23 cellular contexts compared by ENCODE assay signal in the genomic region with DNA sequence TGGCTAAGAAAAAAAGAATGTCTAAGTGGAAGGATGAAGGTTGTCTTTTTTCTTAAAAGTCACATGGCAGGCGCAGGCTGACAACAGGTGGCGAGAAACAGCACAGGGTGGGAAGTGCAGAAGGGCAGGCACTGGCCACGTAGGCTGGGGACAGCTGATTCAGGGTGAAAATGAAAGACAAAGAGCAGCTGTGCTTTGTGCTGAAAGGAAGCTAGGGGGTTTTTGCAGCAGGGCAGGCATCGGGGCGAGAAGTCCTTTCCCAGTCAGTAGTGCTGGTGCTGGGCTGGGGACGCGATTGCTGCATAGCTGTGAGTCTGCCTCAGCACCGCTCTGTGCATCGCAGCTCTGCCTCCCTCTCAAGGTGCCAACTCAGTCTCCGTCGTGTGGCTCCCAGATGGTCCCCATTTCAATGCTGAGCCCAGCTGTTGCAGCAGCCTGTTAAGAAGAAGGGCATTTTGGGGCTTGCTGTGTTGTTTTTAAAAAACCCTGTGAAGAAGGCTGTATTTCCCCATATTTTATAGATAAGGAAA.
A peak's percentile ranks its signal among the peaks of the same experiment; 100 is the strongest.
DNase-seq lines count a peak whose midpoint lies in the region; FAIRE-seq and TF ChIP-seq lines count a peak whose summit lies in the region.
"Had no signal": no experiment of that assay in that cellular context is flagged by ENCODE, and none has a peak within 500 bp of the region (broad histone marks: within the 10 kb centered on the region; RNA-seq: fewer than 3 reads in every experiment).

No MANE protein-coding gene starts in this region.

- H4K91ac ChIP-seq in H1 (replicated peaks; ENCODE audit: insufficient read length, low read length): no peak overlapping the region
- no peak overlapping the region for H4K91ac ChIP-seq in neuronal stem cell (ENCODE audit: low read depth, low read length, poor library complexity)

- H3K4me3 ChIP-seq in GM06990 (replicated peaks; ENCODE audit: low read depth, low read length) (no peak overlapping the region), H7 (ENCODE audit: insufficient read depth, low read depth, low read length) (no peak overlapping the region), H1 (ENCODE audit: extremely low read depth in 1 of 4, insufficient read depth in 2 of 4, low read depth in 3 of 4, low read length in 4 of 4) (no peak overlapping the region), neuronal stem cell (ENCODE audit: low read length in 2 of 2) (peak overlapping the region in 1 of 2 donors; percentile 30)
- H3K4me3 ChIP-seq: GM12878, Peyer's patch had no signal

- H3K23me2 ChIP-seq in H1 (ENCODE audit: low read depth, low read length): no peaks in the 10 kb centered on the region

- TF ChIP-seq EP300 in H1 (IDR thresholded peaks at IDR 0.05; ENCODE audit: borderline replicate concordance in 1 of 2, low read depth in 2 of 2, low read length in 2 of 2): no peak

- no peaks in the 10 kb centered on the region for H3K79me2 ChIP-seq in H1 (ENCODE audit: control insufficient read depth in 1 of 2, insufficient read depth in 2 of 2, low read length in 2 of 2)

- no peak for TF ChIP-seq CTCF in GM06990 (IDR thresholded peaks at IDR 0.05; ENCODE audit: insufficient read depth, low read length, poor library complexity, severe bottlenecking)
- no peak for TF ChIP-seq CTCF in H1 (IDR thresholded peaks at IDR 0.05; ENCODE audit: control extremely low read depth in 1 of 3, insufficient read depth in 1 of 3, low read depth in 1 of 3, low read length in 3 of 3)

- H2BK15ac ChIP-seq in H1 (ENCODE audit: low read length): no peak overlapping the region
- no peak overlapping the region for H2BK15ac ChIP-seq in neuronal stem cell (ENCODE audit: low read length)

- no peak for FAIRE-seq in H1 (lab: Jason Lieb, UNC)
- FAIRE-seq: A204.1, GM12878 had no signal

- H3K14ac ChIP-seq in H1 (ENCODE audit: insufficient read length) (no peak overlapping the region), neuronal stem cell (ENCODE audit: low read length) (no peak overlapping the region)

- no peak overlapping the region for H2AFZ ChIP-seq in H1 (ENCODE audit: low read length)
- no peak overlapping the region for H2AFZ ChIP-seq in neuronal stem cell (ENCODE audit: low read length)

- no peak overlapping the region for H2BK12ac ChIP-seq in H1 (ENCODE audit: low read depth, low read length)
- H2BK12ac ChIP-seq in neuronal stem cell (ENCODE audit: low read length): no peak overlapping the region

- 88% methylated on average over 11 of the region's 11 CpGs; no CpG with 5 or more reads in 1 of the 2 experiments for WGBS in H1 (ENCODE audit: extremely low coverage in 1 of 2, insufficient coverage in 1 of 2, insufficient read length in 1 of 2, insufficient replicate concordance in 2 of 2, low coverage in 1 of 2, low lambda C conversion rate in 2 of 2, missing lambda C conversion rate in 1 of 2), 2 experiments
- no CpG with 5 or more reads among the region's 11 CpGs for WGBS in neuronal stem cell (ENCODE audit: extremely low coverage in 2 of 2, insufficient read length in 2 of 2, insufficient replicate concordance in 1 of 2), 2 donors

- H2BK20ac ChIP-seq in H1 (ENCODE audit: low read length): no peak overlapping the region

- H3K9ac ChIP-seq in H1 (replicated peaks in 1 of 4; ENCODE audit: extremely low read depth in 1 of 4, low read depth in 3 of 4, low read length in 3 of 4): no peak overlapping the region
- H3K9ac ChIP-seq in neuronal stem cell (ENCODE audit: low read depth, low read length, poor library complexity): peak overlapping the region; percentile 53

- H2BK120ac ChIP-seq in H1 (replicated peaks; ENCODE audit: low read depth, low read length) (no peak overlapping the region), neuronal stem cell (ENCODE audit: low read depth, low read length) (no peak overlapping the region)

- no peak overlapping the region for H3K4ac ChIP-seq in H1 (replicated peaks; ENCODE audit: insufficient read length, low read depth, low read length)
- no peak overlapping the region for H3K4ac ChIP-seq in neuronal stem cell (ENCODE audit: low read length)

- TF ChIP-seq POLR2A in H1 (IDR thresholded peaks at IDR 0.05; ENCODE audit: control extremely low read depth in 1 of 2, low read depth in 2 of 2, low read length in 2 of 2): no peak

- H4K20me1 ChIP-seq in H1 (replicated peaks in 1 of 2; ENCODE audit: control insufficient read depth in 1 of 2, insufficient read depth in 2 of 2, low read length in 2 of 2): peaks cover 0 to 3% of the 10 kb centered on the region in 2 experiments

- POLR2A ChIA-PET in H1 (lab: Charles Lee; ENCODE audit: partially characterized antibody): no interaction called here

- DNase-seq in GM06990 (ENCODE audit: extremely low read depth, insufficient read length): peak; percentile 3
- peak; percentile 13 for DNase-seq in H7
- no peak for DNase-seq in H1 (ENCODE audit: low read depth in 1 of 2, low spot score in 2 of 2)
- DNase-seq in neuronal stem cell (ENCODE audit: low spot score): no peak
- DNase-seq in dermis blood vessel endothelial cell: no peak
- DNase-seq in RPMI8226: no peak
- DNase-seq in activated CD4-positive, alpha-beta T cell treated with anti-CD3 and anti-CD28 coated beads for 48 hours: no peak
- DNase-seq: Calu3; CD8-positive, alpha-beta memory T cell; DMS53; EL; GF-D8; NCI-H1417; NCI-H1694 treated with DMSO at 0.1 percent for 48 hours; NCI-H345; NCI-H524; NCI-H774; Peyer's patch; SW 1271; T-helper 17 cell had no signal

- H3K36me3 ChIP-seq in GM06990 (ENCODE audit: control insufficient read depth, insufficient read depth, low read length): no peaks in the 10 kb centered on the region
- no peaks in the 10 kb centered on the region for H3K36me3 ChIP-seq in H7 (replicated peaks; ENCODE audit: control insufficient read depth, insufficient read depth, low read length)
- H3K36me3 ChIP-seq in H1 (ENCODE audit: control insufficient read depth in 2 of 4, insufficient read depth in 4 of 4, low read length in 3 of 4): no peaks in the 10 kb centered on the region
- no peaks in the 10 kb centered on the region for H3K36me3 ChIP-seq in neuronal stem cell (replicated peaks in 1 of 2; ENCODE audit: control insufficient read depth in 2 of 2, insufficient read depth in 2 of 2, low read length in 2 of 2)
- H3K36me3 ChIP-seq: Peyer's patch had no signal

- H3K4me2 ChIP-seq in H1 (ENCODE audit: insufficient read depth in 1 of 2, low read depth in 2 of 2, low read length in 2 of 2) (no peak overlapping the region), neuronal stem cell (ENCODE audit: insufficient read depth, low read length, poor library complexity, severe bottlenecking) (no peak overlapping the region)

- H3K4me1 ChIP-seq in H1 (replicated peaks in 1 of 4; ENCODE audit: control insufficient read depth in 3 of 4, insufficient read depth in 4 of 4, low read length in 3 of 4): peaks cover 0 to 4% (median 1%) of the 10 kb centered on the region in 4 experiments; a peak in 1 of 7 replicates
- peaks cover 0 to 2% of the 10 kb centered on the region in 2 donors for H3K4me1 ChIP-seq in neuronal stem cell (ENCODE audit: control insufficient read depth in 2 of 2, insufficient read depth in 1 of 2, low read depth in 1 of 2, low read length in 2 of 2)
- H3K4me1 ChIP-seq: Peyer's patch had no signal

- no peak overlapping the region for H3K27ac ChIP-seq in H1 (ENCODE audit: low read depth, low read length)
- no peak overlapping the region for H3K27ac ChIP-seq in neuronal stem cell (replicated peaks; ENCODE audit: low read length)
- H3K27ac ChIP-seq: C4-2B, Peyer's patch had no signal

- H2AK5ac ChIP-seq in H1 (ENCODE audit: low read depth, low read length) (no peak overlapping the region), neuronal stem cell (ENCODE audit: low read depth, low read length) (no peak overlapping the region)

- H3K79me1 ChIP-seq in H1 (ENCODE audit: low read depth, low read length) (no peaks in the 10 kb centered on the region), neuronal stem cell (ENCODE audit: low read depth, low read length) (no peaks in the 10 kb centered on the region)

- TF ChIP-seq RAD21 in H1 (IDR thresholded peaks at IDR 0.05 in 1 of 2, conservative IDR thresholded peaks at IDR 0.05 in 1 of 2; ENCODE audit: low read depth in 2 of 2, low read length in 2 of 2): no peak

- H3K9me3 ChIP-seq in H1 (ENCODE audit: insufficient read depth in 2 of 2, low read depth in 1 of 2, low read length in 1 of 2) (no peaks in the 10 kb centered on the region; a peak in 1 of 4 replicates), neuronal stem cell (replicated peaks in 1 of 2; ENCODE audit: control insufficient read depth in 2 of 2, insufficient read depth in 1 of 2, low read depth in 1 of 2, low read length in 2 of 2) (no peaks in the 10 kb centered on the region)
- H3K9me3 ChIP-seq: Peyer's patch had no signal

- H3K23ac ChIP-seq in H1 (ENCODE audit: insufficient read length): no peak overlapping the region
- H3K23ac ChIP-seq in neuronal stem cell (ENCODE audit: low read depth, low read length, poor library complexity): no peak overlapping the region

- H3K18ac ChIP-seq in H1 (ENCODE audit: extremely low read depth, low read length) (no peak overlapping the region), neuronal stem cell (ENCODE audit: low read length) (no peak overlapping the region)

- CTCF ChIA-PET in H1 (lab: Charles Lee; ENCODE audit: partially characterized antibody): interaction anchor here (2.5 kb wide), 1 partner anchor 9 kb away, joined by 14 read pairs; no protein-coding TSS in a partner anchor

- H2BK5ac ChIP-seq in H1 (ENCODE audit: low read depth, low read length) (0 out of 2 replicates have a peak overlapping the region, but pooled peaks have one; percentile 8), neuronal stem cell (ENCODE audit: low read length) (no peak overlapping the region)

- H3K27me3 ChIP-seq in GM06990 (replicated peaks; ENCODE audit: control insufficient read depth, insufficient read depth, low read length) (peaks cover 5% of the 10 kb centered on the region), H7 (ENCODE audit: control insufficient read depth, insufficient read depth, low read length) (no peaks in the 10 kb centered on the region), H1 (replicated peaks in 1 of 4; ENCODE audit: control insufficient read depth in 3 of 4, extremely low read depth in 1 of 4, insufficient read depth in 3 of 4, low read length in 3 of 4) (no peaks in the 10 kb centered on the region), neuronal stem cell (ENCODE audit: control insufficient read depth in 3 of 3, insufficient read depth in 3 of 3, low read depth in 1 of 3, low read length in 3 of 3) (no peaks in the 10 kb centered on the region)
- H3K27me3 ChIP-seq: Peyer's patch had no signal

- H4K8ac ChIP-seq in H1 (ENCODE audit: extremely low read depth, insufficient read depth, low read length) (no peak overlapping the region), neuronal stem cell (ENCODE audit: low read depth, low read length) (no peak overlapping the region)

- H3K56ac ChIP-seq in H1 (replicated peaks; ENCODE audit: insufficient read length, low read depth, low read length): no peak overlapping the region

- no peak overlapping the region for H4K5ac ChIP-seq in H1 (ENCODE audit: insufficient read length, low read depth, low read length)

TF ChIP-seq in H1, 55 proteins besides CTCF, POLR2A, EP300 and RAD21 (continues in another document):
- TF ChIP-seq RNF2 (IDR thresholded peaks at IDR 0.05; ENCODE audit: borderline replicate concordance, low read depth, low read length, missing control alignments, poor library complexity, severe bottlenecking): no peak

Comparison
In these comparisons a context has a peak if more than half of its experiments do, and no peak if none do; other contexts are left out.
1. DNase-seq: peak in GM06990 (single experiment) and H7 (single experiment); none in H1 (0 of 2), neuronal stem cell (single experiment), dermis blood vessel endothelial cell (single experiment), RPMI8226 (single experiment) and activated CD4-positive, alpha-beta T cell treated with anti-CD3 and anti-CD28 coated beads for 48 hours (single experiment).